ENCODE assay signal across 12 cellular contexts in genomic region chr5:159912033-159912800, GRCh38. TPM values are rescaled to one million over a fixed set of nuclear protein-coding genes. Genes with fewer than 3 reads are reported as not detected.
DNase-seq lines count a peak whose midpoint lies in the region; ATAC-seq and TF ChIP-seq lines count a peak whose summit lies in the region.
"Had no signal": no experiment of that assay in that cellular context is flagged by ENCODE, and none has a peak within 500 bp of the region (broad histone marks: within the 10 kb centered on the region; RNA-seq: fewer than 3 reads in every experiment).

No MANE protein-coding gene starts in this region.

- peaks cover 15 to 18% (median 17%) of the 10 kb centered on the region in 3 donors for H3K27me3 Mint-ChIP-seq in immature natural killer cell (ENCODE audit: low read depth in 3 of 3)

- H3K4me3 ChIP-seq in AG09309 (ENCODE audit: control insufficient read depth, low read depth, low read length), result no peak overlapping the region
- H3K4me3 ChIP-seq in RWPE2 (ENCODE audit: severe bottlenecking), result no peak overlapping the region
- no peak overlapping the region for H3K4me3 ChIP-seq in fibroblast of mammary gland (ENCODE audit: control insufficient read depth, low read depth, low read length)

- H3K27me3 ChIP-seq in RWPE2 (ENCODE audit: insufficient read depth, poor library complexity, severe bottlenecking), result no peaks in the 10 kb centered on the region

- TF ChIP-seq CTCF in AG09309 (IDR thresholded peaks at IDR 0.05; ENCODE audit: control insufficient read depth, insufficient read depth, low read depth, low read length, missing control alignments), result no peak
- TF ChIP-seq CTCF in RWPE2 (IDR thresholded peaks at IDR 0.05; ENCODE audit: poor library complexity, severe bottlenecking), result no peak
- no peak for TF ChIP-seq CTCF in fibroblast of mammary gland (conservative IDR thresholded peaks at IDR 0.05; ENCODE audit: control insufficient read depth, insufficient read depth, low read depth, low read length)
- no peak for TF ChIP-seq CTCF in omental fat pad (IDR thresholded peaks at IDR 0.05)

- H3K27ac ChIP-seq in RWPE2 (ENCODE audit: poor library complexity, severe bottlenecking), result peak overlapping the region; percentile 57

- no peak overlapping the region for H3K27ac Mint-ChIP-seq in immature natural killer cell
- H3K27ac Mint-ChIP-seq: activated naive CD4-positive, alpha-beta T cell treated with anti-CD3 and anti-CD28 coated beads, Interleukin-2, amount 50 U/mL, for 24 hours; memory B cell had no signal

- H3K4me3 Mint-ChIP-seq in immature natural killer cell, result no peak overlapping the region
- H3K4me3 Mint-ChIP-seq: activated naive CD4-positive, alpha-beta T cell treated with anti-CD3 and anti-CD28 coated beads, Interleukin-2, amount 50 U/mL, for 24 hours; memory B cell had no signal

- H3K4me1 Mint-ChIP-seq in immature natural killer cell, result peaks cover 3 to 10% of the 10 kb centered on the region in 2 donors

- ATAC-seq in RWPE2 (ENCODE audit: low read depth) (peak; percentile 43), omental fat pad (ENCODE audit: low FRiP score) (peak; percentile 17), GM18873 (IDR thresholded peaks at IDR 0.05; ENCODE audit: low FRiP score, unreplicated experiment) (no peak)

- H3K9me3 ChIP-seq in RWPE2 (ENCODE audit: severe bottlenecking), result no peaks in the 10 kb centered on the region
- H3K9me3 ChIP-seq: BE2C had no signal

- H3K36me3 ChIP-seq in RWPE2 (ENCODE audit: low read depth), result no peaks in the 10 kb centered on the region
- H3K36me3 ChIP-seq: BE2C had no signal

- peaks cover 22% of the 10 kb centered on the region for H3K4me1 ChIP-seq in RWPE2 (ENCODE audit: insufficient read depth, poor library complexity, severe bottlenecking)
- H3K4me1 ChIP-seq: BE2C had no signal

- H3K9me3 Mint-ChIP-seq in immature natural killer cell, result peaks cover 0 to under 1% (median 0%) of the 10 kb centered on the region in 6 donors
- H3K9me3 Mint-ChIP-seq: activated naive CD4-positive, alpha-beta T cell treated with anti-CD3 and anti-CD28 coated beads, Interleukin-2, amount 50 U/mL, for 24 hours; memory B cell had no signal

- DNase-seq in AG09309 (ENCODE audit: low read depth) (peak; percentile 46), RWPE2 (ENCODE audit: low spot score) (no peak), fibroblast of mammary gland (ENCODE audit: low read depth) (peak; percentile 77), omental fat pad (ENCODE audit: low spot score) (no peak), immature natural killer cell (no peak), CD1c-positive myeloid dendritic cell (ENCODE audit: extremely low spot score) (no peak), T-helper 1 cell (no peak)
- DNase-seq: BE2C, NCI-H2107 had no signal

- H3K36me3 Mint-ChIP-seq in immature natural killer cell, result peaks cover 0 to 1% (median 0%) of the 10 kb centered on the region in 3 donors
- H3K36me3 Mint-ChIP-seq: activated naive CD4-positive, alpha-beta T cell treated with anti-CD3 and anti-CD28 coated beads, Interleukin-2, amount 50 U/mL, for 24 hours; memory B cell had no signal

RNA-seq across cellular contexts. Expression of gene ADRA1B, which starts 4.1 kb away (rescaled TPM):
- 10 to 100 TPM in 1 of 4 donors, 1 to 10 TPM in 3; 1.6 to 13.1 (median 7.5) TPM for total RNA-seq in omental fat pad
- polyA plus RNA-seq in immature natural killer cell, result not detected

Comparison
In these comparisons a context has a peak if more than half of its experiments do, and no peak if none do; other contexts are left out.
1. DNase-seq: peak in AG09309 (single experiment) and fibroblast of mammary gland (single experiment); none in RWPE2 (single experiment), omental fat pad (single experiment), immature natural killer cell (0 of 3), CD1c-positive myeloid dendritic cell (single experiment) and T-helper 1 cell (0 of 5).